Comparison of ENCODE assay signal across 8 cellular contexts in the genomic region with DNA sequence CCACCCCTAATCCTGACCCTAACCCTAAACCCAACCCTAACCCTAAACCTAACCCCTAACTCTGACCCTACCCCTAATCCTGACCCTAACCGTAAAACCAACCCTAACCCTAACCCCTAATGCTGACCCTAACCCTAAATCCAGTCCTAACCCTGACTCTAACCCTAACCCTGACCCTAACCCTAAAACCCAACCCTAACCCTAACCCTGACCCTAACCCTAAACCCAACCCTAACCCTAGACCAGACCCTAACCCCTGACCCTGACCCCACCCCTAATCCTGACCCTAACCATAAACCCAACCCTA. TPM values are rescaled to one million over a fixed set of nuclear protein-coding genes. Genes with fewer than 3 reads are reported as not detected.
DNase-seq lines count a peak whose midpoint lies in the region; ATAC-seq and TF ChIP-seq lines count a peak whose summit lies in the region.

No MANE protein-coding gene starts in this region.

- H3K4me1 ChIP-seq in HAP-1 (peaks cover 4% of the 10 kb centered on the region; the same call in 1 of the 2 replicates), iPS-18a (ENCODE audit: control insufficient read depth, low read depth, low read length) (peaks cover 5% of the 10 kb centered on the region), left lung (peaks cover 13 to 30% of the 10 kb centered on the region in 2 donors)

- H3K27ac Mint-ChIP-seq in activated B cell treated with CpG ODN at 0.5 μM for 24 hours = peak overlapping the region; percentile 76

- POLR2A ChIA-PET in activated B cell treated with CpG ODN at 0.5 μM for 24 hours (lab: Charles Lee) = interaction anchor here (0.9 kb wide), 1 partner anchor 24 kb away, joined by 3 read pairs; no protein-coding TSS in a partner anchor

- H3K36me3 Mint-ChIP-seq in activated B cell treated with CpG ODN at 0.5 μM for 24 hours (ENCODE audit: low read depth) = peaks cover 5% of the 10 kb centered on the region

- peaks cover 11% of the 10 kb centered on the region for H3K36me3 ChIP-seq in HAP-1 (replicated peaks)
- H3K36me3 ChIP-seq in iPS-18a (ENCODE audit: control insufficient read depth, low read depth, low read length) = no peaks in the 10 kb centered on the region
- no peaks in the 10 kb centered on the region for H3K36me3 ChIP-seq in left lung

- intact Hi-C loops in activated B cell treated with CpG ODN at 0.5 μM for 24 hours (cut with micrococcal nuclease) = loop anchor here (1.0 to 5.0 kb wide), 5 partner anchors 31 to 268 kb away; a partner anchor contains a TSS
- intact Hi-C loops in left lung (cut with DNase I) = no loop called here

- H3K4me3 ChIP-seq in HAP-1 (peak overlapping the region; percentile 67), iPS-18a (ENCODE audit: low read length) (peak overlapping the region; percentile 43), skin epidermis (peak overlapping the region; percentile 66 to 100 (median 92)), left lung (peak overlapping the region in 1 of 2 donors; percentile 78)

- CTCF ChIA-PET in activated B cell treated with CpG ODN at 0.5 μM for 24 hours (lab: Charles Lee) = no interaction called here

- H3K4me3 Mint-ChIP-seq in activated B cell treated with CpG ODN at 0.5 μM for 24 hours = peak overlapping the region; percentile 87

- H3K27ac ChIP-seq in iPS-18a (ENCODE audit: low read length) (no peak overlapping the region), skin epidermis (peak overlapping the region in 19 of 21 experiments; percentile 56 to 99 (median 97)), left lung (peak overlapping the region in 1 of 2 donors; percentile 86)

- H3K9ac ChIP-seq in iPS-18a (ENCODE audit: low read length) = no peak overlapping the region

- H3K9me3 Mint-ChIP-seq in activated B cell treated with CpG ODN at 0.5 μM for 24 hours = no peaks in the 10 kb centered on the region

- in situ Hi-C loops in HAP-1 (cut with MboI; ENCODE audit: low sequenced_read_pairs) = no loop called here

- H3K9me3 ChIP-seq in HAP-1 (no peaks in the 10 kb centered on the region), iPS-18a (ENCODE audit: control insufficient read depth, low read depth, low read length) (no peaks in the 10 kb centered on the region), left lung (no peaks in the 10 kb centered on the region)

- H3K27me3 Mint-ChIP-seq in activated B cell treated with CpG ODN at 0.5 μM for 24 hours = no peaks in the 10 kb centered on the region

- DNase-seq in HAP-1 (ENCODE audit: low spot score in 2 of 2) = no peak
- DNase-seq in activated B cell treated with CpG ODN at 0.5 μM for 24 hours = no peak
- no peak for DNase-seq in left lung
- no peak for DNase-seq in anterior cingulate cortex (lab: John Stamatoyannopoulos, UW)

- H3K27me3 ChIP-seq in HAP-1 (ENCODE audit: low read depth) = no peaks in the 10 kb centered on the region
- peaks cover 6% of the 10 kb centered on the region for H3K27me3 ChIP-seq in iPS-18a (ENCODE audit: control insufficient read depth, insufficient read depth, low read length)
- no peaks in the 10 kb centered on the region for H3K27me3 ChIP-seq in left lung

- peaks cover 36% of the 10 kb centered on the region for H3K4me1 Mint-ChIP-seq in activated B cell treated with CpG ODN at 0.5 μM for 24 hours

- no peak for TF ChIP-seq CTCF in activated B cell treated with CpG ODN at 0.5 μM for 24 hours (IDR thresholded peaks at IDR 0.05)
- TF ChIP-seq CTCF in left lung (IDR thresholded peaks at IDR 0.05) = no peak

- no peak for ATAC-seq in activated B cell treated with CpG ODN at 0.5 μM for 24 hours (ENCODE audit: low read depth)
- no peak for ATAC-seq in GM21786 (IDR thresholded peaks at IDR 0.05; ENCODE audit: unreplicated experiment)
- no peak for ATAC-seq in left lung
- no peak for ATAC-seq in GM19351 (IDR thresholded peaks at IDR 0.05; ENCODE audit: unreplicated experiment)

RNA-seq across cellular contexts. Expression of a gene that starts 0.7 kb away (rescaled TPM):
- total RNA-seq in activated B cell treated with CpG ODN at 0.5 μM for 24 hours (51.3 and 59.2 TPM in 2 replicates), left lung (10 to 100 TPM; 43.7 to 49.2 TPM)

RNA-seq across cellular contexts. Expression of a gene that starts 16.0 kb away (rescaled TPM):
- total RNA-seq in activated B cell treated with CpG ODN at 0.5 μM for 24 hours = 2.3 TPM in 2 replicates
- total RNA-seq in left lung = 10 to 100 TPM; 23.2 to 27.5 TPM

RNA-seq across cellular contexts. Expression of a gene that starts 30.6 kb away (rescaled TPM):
- total RNA-seq in activated B cell treated with CpG ODN at 0.5 μM for 24 hours (21.9 and 24.6 TPM in 2 replicates), left lung (10 to 100 TPM in 1 of 2 donors, 1 to 10 TPM in 1; 7.8 to 11.3 TPM)

RNA-seq across cellular contexts. Expression of a gene that starts 30.8 kb away (rescaled TPM):
- total RNA-seq in activated B cell treated with CpG ODN at 0.5 μM for 24 hours (152 and 193 TPM in 2 replicates), left lung (100 to 1,000 TPM; 171 to 211 TPM)
